ENCODE assay signal across 8 cellular contexts in genomic region chr2:236167297-236168109, GRCh38. TPM values are rescaled to one million over a fixed set of nuclear protein-coding genes. Genes with fewer than 3 reads are reported as not detected.
A peak's percentile ranks its signal among the peaks of the same experiment; 100 is the strongest.
DNase-seq lines count a peak whose midpoint lies in the region; ATAC-seq and TF ChIP-seq lines count a peak whose summit lies in the region.

No MANE protein-coding gene starts in this region.

- H3K79me2 ChIP-seq in osteoblast (ENCODE audit: insufficient read depth, low read length) = no peaks in the 10 kb centered on the region

- H3K4me1 ChIP-seq in esophagus (ENCODE audit: control insufficient read depth in 2 of 2, insufficient read depth in 2 of 2, low read length in 1 of 2) (peaks cover 30 to 39% of the 10 kb centered on the region in 2 donors), osteoblast (ENCODE audit: insufficient read depth, low read length) (no peaks in the 10 kb centered on the region)
- H3K4me1 ChIP-seq in CD8-positive, alpha-beta memory T cell (ENCODE audit: insufficient read depth, low read length) = no peaks in the 10 kb centered on the region

- peaks cover 2% of the 10 kb centered on the region for H4K20me1 ChIP-seq in osteoblast (ENCODE audit: insufficient read depth, low read length)

- no peak for TF ChIP-seq CTCF in osteoblast (IDR thresholded peaks at IDR 0.05; ENCODE audit: extremely low read depth, low read depth, low read length)

- ATAC-seq in GM21717 (IDR thresholded peaks at IDR 0.05; ENCODE audit: unreplicated experiment) = no peak
- ATAC-seq in sciatic nerve = no peak

- peaks cover 53 to 62% of the 10 kb centered on the region in 2 donors for H3K27me3 Mint-ChIP-seq in CD8-positive, alpha-beta memory T cell
- peaks cover 61% of the 10 kb centered on the region for H3K27me3 Mint-ChIP-seq in activated T-helper 1 cell treated with anti-CD3 and anti-CD28 coated beads, Interleukin-12 subunit alpha, Interleukin-12 subunit beta, Interleukin-2, Interleukin-4 antibody, amounts not matched to agents 30 ng/mL and 10 ng/mL and 1 ng/mL, durations not matched to agents 14 hours and 24 hours and 36 hours (ENCODE audit: insufficient read depth)

- H3K9me3 ChIP-seq in esophagus (ENCODE audit: control insufficient read depth in 2 of 2, insufficient read depth in 1 of 2, low read depth in 1 of 2, low read length in 1 of 2) (peaks cover 5 to 7% of the 10 kb centered on the region in 2 donors), osteoblast (ENCODE audit: low read depth, low read length) (no peaks in the 10 kb centered on the region)
- H3K9me3 ChIP-seq in CD8-positive, alpha-beta memory T cell (ENCODE audit: low read length) = no peaks in the 10 kb centered on the region

- H3K4me3 ChIP-seq in esophagus (ENCODE audit: low read depth in 1 of 2, low read length in 2 of 2) (peak overlapping the region; percentile 25 to 47), osteoblast (ENCODE audit: insufficient read depth, low read length) (peak overlapping the region; percentile 58)
- no peak overlapping the region for H3K4me3 ChIP-seq in CD8-positive, alpha-beta memory T cell (ENCODE audit: low read length)

- DNase-seq in Daoy (ENCODE audit: low read depth) (peak; percentile 68), NCI-H128 (lab: John Stamatoyannopoulos, UW; ENCODE audit: unreplicated experiment) (peak; percentile 1), osteoblast (ENCODE audit: insufficient read length, low spot score, missing footprints) (peak; percentile 94), sciatic nerve (ENCODE audit: low spot score) (no peak)
- DNase-seq in CD8-positive, alpha-beta memory T cell = no peak
- no peak for DNase-seq in activated T-helper 1 cell treated with anti-CD3 and anti-CD28 coated beads, Interleukin-12 subunit alpha, Interleukin-12 subunit beta, Interleukin-2, Interleukin-4 antibody, amounts not matched to agents 30 ng/mL and 10 ng/mL and 1 ng/mL, durations not matched to agents 14 hours and 24 hours and 36 hours (ENCODE audit: low spot score)

- WGBS in esophagus, 2 donors = 3% methylated on average over 87 to 112 of the region's 112 CpGs

- H3K4me1 Mint-ChIP-seq in CD8-positive, alpha-beta memory T cell = peaks cover 14 to 22% (median 21%) of the 10 kb centered on the region in 3 donors
- H3K4me1 Mint-ChIP-seq in activated T-helper 1 cell treated with anti-CD3 and anti-CD28 coated beads, Interleukin-12 subunit alpha, Interleukin-12 subunit beta, Interleukin-2, Interleukin-4 antibody, amounts not matched to agents 30 ng/mL and 10 ng/mL and 1 ng/mL, durations not matched to agents 14 hours and 24 hours and 36 hours (ENCODE audit: low read depth) = peaks cover 6% of the 10 kb centered on the region

- CTCF ChIA-PET in CD8-positive, alpha-beta memory T cell (lab: Charles Lee) = interaction anchor here (0.9 kb wide), 1 partner anchor 11 kb away, joined by 4 read pairs; no protein-coding TSS in a partner anchor

- no peak overlapping the region for H3K4me3 Mint-ChIP-seq in CD8-positive, alpha-beta memory T cell
- no peak overlapping the region for H3K4me3 Mint-ChIP-seq in activated T-helper 1 cell treated with anti-CD3 and anti-CD28 coated beads, Interleukin-12 subunit alpha, Interleukin-12 subunit beta, Interleukin-2, Interleukin-4 antibody, amounts not matched to agents 30 ng/mL and 10 ng/mL and 1 ng/mL, durations not matched to agents 14 hours and 24 hours and 36 hours

- H3K36me3 Mint-ChIP-seq in CD8-positive, alpha-beta memory T cell = no peaks in the 10 kb centered on the region
- peaks cover 2% of the 10 kb centered on the region for H3K36me3 Mint-ChIP-seq in activated T-helper 1 cell treated with anti-CD3 and anti-CD28 coated beads, Interleukin-12 subunit alpha, Interleukin-12 subunit beta, Interleukin-2, Interleukin-4 antibody, amounts not matched to agents 30 ng/mL and 10 ng/mL and 1 ng/mL, durations not matched to agents 14 hours and 24 hours and 36 hours (ENCODE audit: low read depth)

- H3K27me3 ChIP-seq in esophagus (ENCODE audit: control insufficient read depth in 1 of 2, insufficient read depth in 2 of 2, low read length in 2 of 2) (peaks cover 26 to 68% of the 10 kb centered on the region in 2 donors), osteoblast (ENCODE audit: insufficient read depth, low read length) (peaks cover 93% of the 10 kb centered on the region)
- H3K27me3 ChIP-seq in CD8-positive, alpha-beta memory T cell (ENCODE audit: insufficient read depth, low read length, poor library complexity, severe bottlenecking) = peaks cover 24% of the 10 kb centered on the region

- intact Hi-C loops in sciatic nerve (cut with DNase I) = loop anchor here (10.0 kb wide), 1 partner anchor 393 kb away; no protein-coding TSS in a partner anchor
- intact Hi-C loops in activated T-helper 1 cell treated with anti-CD3 and anti-CD28 coated beads, Interleukin-12 subunit alpha, Interleukin-12 subunit beta, Interleukin-2, Interleukin-4 antibody, amounts not matched to agents 30 ng/mL and 10 ng/mL and 1 ng/mL, durations not matched to agents 14 hours and 24 hours and 36 hours (cut with micrococcal nuclease) = no loop called here

- no peak overlapping the region for H3K27ac ChIP-seq in esophagus (ENCODE audit: low read depth in 2 of 2, low read length in 1 of 2)
- no peak overlapping the region for H3K27ac ChIP-seq in osteoblast (ENCODE audit: low read depth, low read length)
- H3K27ac ChIP-seq in CD8-positive, alpha-beta memory T cell (ENCODE audit: low read depth, low read length) = no peak overlapping the region

- H3K36me3 ChIP-seq in esophagus (ENCODE audit: control insufficient read depth in 2 of 2, insufficient read depth in 2 of 2, low read length in 1 of 2) (no peaks in the 10 kb centered on the region), osteoblast (ENCODE audit: insufficient read depth, low read length) (no peaks in the 10 kb centered on the region)
- no peaks in the 10 kb centered on the region for H3K36me3 ChIP-seq in CD8-positive, alpha-beta memory T cell (ENCODE audit: insufficient read depth, low read length)

- H3K27ac Mint-ChIP-seq in CD8-positive, alpha-beta memory T cell = no peak overlapping the region
- H3K27ac Mint-ChIP-seq in activated T-helper 1 cell treated with anti-CD3 and anti-CD28 coated beads, Interleukin-12 subunit alpha, Interleukin-12 subunit beta, Interleukin-2, Interleukin-4 antibody, amounts not matched to agents 30 ng/mL and 10 ng/mL and 1 ng/mL, durations not matched to agents 14 hours and 24 hours and 36 hours = no peak overlapping the region

- H2AFZ ChIP-seq in osteoblast (ENCODE audit: low read length) = peak overlapping the region; percentile 62

- POLR2A ChIA-PET in CD8-positive, alpha-beta memory T cell (lab: Charles Lee) = no interaction called here

- peaks cover 0 to 3% (median 0%) of the 10 kb centered on the region in 5 donors for H3K9me3 Mint-ChIP-seq in CD8-positive, alpha-beta memory T cell
- H3K9me3 Mint-ChIP-seq in activated T-helper 1 cell treated with anti-CD3 and anti-CD28 coated beads, Interleukin-12 subunit alpha, Interleukin-12 subunit beta, Interleukin-2, Interleukin-4 antibody, amounts not matched to agents 30 ng/mL and 10 ng/mL and 1 ng/mL, durations not matched to agents 14 hours and 24 hours and 36 hours = no peaks in the 10 kb centered on the region

- peak overlapping the region; percentile 66 for H3K4me2 ChIP-seq in osteoblast (ENCODE audit: insufficient read depth, low read length)

RNA-seq across cellular contexts. Expression of gene GBX2, which starts 0.7 kb away (rescaled TPM):
- 3.7 and 8.0 TPM in 2 replicates for total RNA-seq in Daoy (2014; rRNA removed; shearing (Covaris generic))
- polyA plus RNA-seq in esophagus = not detected
- total RNA-seq in osteoblast (not detected in 2 replicates), sciatic nerve (not detected)
- not detected for total RNA-seq in CD8-positive, alpha-beta memory T cell
- not detected for polyA plus RNA-seq in CD8-positive, alpha-beta memory T cell
- not detected in 2 replicates for total RNA-seq in activated T-helper 1 cell treated with anti-CD3 and anti-CD28 coated beads, Interleukin-12 subunit alpha, Interleukin-12 subunit beta, Interleukin-2, Interleukin-4 antibody, amounts not matched to agents 30 ng/mL and 10 ng/mL and 1 ng/mL, durations not matched to agents 14 hours and 24 hours and 36 hours

Comparison
In these comparisons a context has a peak if more than half of its experiments do, and no peak if none do; other contexts are left out.
1. DNase-seq: peak in Daoy (single experiment), NCI-H128 (single experiment) and osteoblast (single experiment); none in CD8-positive, alpha-beta memory T cell (0 of 5), sciatic nerve (single experiment) and activated T-helper 1 cell treated with anti-CD3 and anti-CD28 coated beads, Interleukin-12 subunit alpha, Interleukin-12 subunit beta, Interleukin-2, Interleukin-4 antibody, amounts not matched to agents 30 ng/mL and 10 ng/mL and 1 ng/mL, durations not matched to agents 14 hours and 24 hours and 36 hours (single experiment).